In the genomic region with DNA sequence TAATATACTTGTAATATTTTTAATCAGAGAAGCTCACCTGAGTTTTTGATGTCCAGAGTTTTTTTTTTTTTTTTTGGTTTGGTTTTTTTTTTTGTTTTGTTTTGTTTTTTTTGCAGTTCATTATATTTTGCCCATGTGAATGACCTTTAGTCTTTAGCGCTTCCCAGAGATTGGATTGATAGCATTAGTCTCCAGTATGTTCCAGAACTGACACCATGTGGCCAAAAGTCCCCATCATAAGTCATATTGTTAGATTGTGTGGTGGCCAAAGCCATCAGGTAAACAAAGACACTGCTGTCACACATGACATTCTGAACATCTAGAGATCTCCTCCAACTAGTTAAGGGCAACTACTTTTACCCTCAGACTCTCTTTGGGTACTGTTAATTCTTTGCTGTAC, we compare ENCODE assay signal across 7 cellular contexts.
"Had no signal": no experiment of that assay in that cellular context is flagged by ENCODE, and none has a peak within 500 bp of the region (broad histone marks: within the 10 kb centered on the region; RNA-seq: fewer than 3 reads in every experiment).

No MANE protein-coding gene starts in this region.

- H3K9ac ChIP-seq: GM23248 had no signal

- H3K4me3 ChIP-seq: GM23248, HAP-1, K562 had no signal

- ATAC-seq: K562 had no signal

- DNase-seq: GM23248, GOT3, H7, IMR-90, KG1 had no signal

- H3K4me1 ChIP-seq: HAP-1 had no signal

- H3K9me3 ChIP-seq: HAP-1 had no signal

- H2AFZ ChIP-seq: GM23248 had no signal

- H3K27ac ChIP-seq: GM23248 had no signal

- FAIRE-seq: K562 had no signal
